1 cellular context compared by ENCODE assay signal in genomic region chr19:39590265-39590664, GRCh38.
TF ChIP-seq lines count a peak whose summit lies in the region.

No MANE protein-coding gene starts in this region.

TF ChIP-seq in K562, 482 proteins besides CTCF, POLR2A, EP300 and RAD21:
- peak; percentile 68; the same call in 1 of the 2 replicates for TF ChIP-seq EHMT2 (IDR thresholded peaks at IDR 0.05)
- no peak for TF ChIP-seq THRAP3 (IDR thresholded peaks at IDR 0.05; ENCODE audit: borderline replicate concordance)
- TF ChIP-seq MIER1 (IDR thresholded peaks at IDR 0.05; ENCODE audit: low read depth): 0 out of 2 replicates have a peak, but pooled peaks have one; percentile 59
- no peak for TF ChIP-seq SNIP1 (IDR thresholded peaks at IDR 0.05; ENCODE audit: low read depth)
TF ChIP-seq in K562: peak in this region for 2.
